ENCODE assay signal across 9 cellular contexts in the genomic region with DNA sequence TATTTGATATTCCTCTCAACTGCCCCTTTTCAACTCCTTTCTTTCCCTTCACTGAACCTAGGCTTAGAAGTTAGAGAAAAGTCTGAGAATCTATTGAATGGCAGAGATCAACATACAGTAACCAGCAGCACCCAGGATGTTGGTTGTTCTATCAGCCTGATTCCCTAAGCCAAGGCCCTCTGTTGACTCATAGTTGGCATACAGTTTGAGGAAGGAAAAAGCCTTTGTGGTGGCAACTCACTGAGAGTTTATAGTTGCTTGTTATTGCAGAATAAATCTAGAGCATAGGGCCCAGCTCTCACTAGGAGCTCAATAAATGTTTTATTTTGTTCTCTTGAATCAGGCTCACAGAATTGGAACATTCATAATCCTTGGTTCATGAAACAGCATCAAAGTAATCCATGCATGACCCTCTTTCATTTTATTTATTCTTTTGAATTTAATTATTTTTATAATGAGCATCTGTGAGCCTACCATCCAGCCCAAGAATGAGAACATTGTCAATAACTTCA.
DNase-seq lines count a peak whose midpoint lies in the region; ATAC-seq and TF ChIP-seq lines count a peak whose summit lies in the region.
"Had no signal": no experiment of that assay in that cellular context is flagged by ENCODE, and none has a peak within 500 bp of the region (broad histone marks: within the 10 kb centered on the region; RNA-seq: fewer than 3 reads in every experiment).

No MANE protein-coding gene starts in this region.

- no peak for TF ChIP-seq CTCF in lower lobe of right lung (IDR thresholded peaks at IDR 0.05)
- no peak for TF ChIP-seq CTCF in uterus (IDR thresholded peaks at IDR 0.05)

- no peaks in the 10 kb centered on the region for H3K4me1 ChIP-seq in lower lobe of right lung
- H3K4me1 ChIP-seq in uterus = no peaks in the 10 kb centered on the region

- intact Hi-C loops in lower lobe of right lung (cut with DNase I) = no loop called here
- intact Hi-C loops in uterus (cut with DNase I; ENCODE audit: low total_unique reads) = no loop called here

- no peaks in the 10 kb centered on the region for H3K27me3 ChIP-seq in MG63
- no peaks in the 10 kb centered on the region for H3K27me3 ChIP-seq in lower lobe of right lung (ENCODE audit: low read depth)
- H3K27me3 ChIP-seq in uterus = no peaks in the 10 kb centered on the region
- H3K27me3 ChIP-seq: hepatocyte had no signal

- no peaks in the 10 kb centered on the region for H3K9me3 ChIP-seq in MG63
- H3K9me3 ChIP-seq in lower lobe of right lung = no peaks in the 10 kb centered on the region
- H3K9me3 ChIP-seq in uterus = no peaks in the 10 kb centered on the region

- DNase-seq in COLO829 (ENCODE audit: low spot score) (peak; percentile 66), MG63 (peak; percentile 56), amniotic epithelial cell (ENCODE audit: low read depth) (peak; percentile 77), lower lobe of right lung (no peak), uterus (no peak), NCI-H1436 (lab: John Stamatoyannopoulos, UW) (no peak)

- ATAC-seq in lower lobe of right lung = peak; percentile 80 to 84
- no peak for ATAC-seq in HG02571 (IDR thresholded peaks at IDR 0.05; ENCODE audit: unreplicated experiment)
- ATAC-seq in HG03520 (IDR thresholded peaks at IDR 0.05; ENCODE audit: unreplicated experiment) = no peak

- H3K27ac ChIP-seq in lower lobe of right lung = peak overlapping the region; percentile 25
- H3K27ac ChIP-seq in uterus = no peak overlapping the region
- H3K27ac ChIP-seq: hepatocyte had no signal

- H3K36me3 ChIP-seq in MG63 (no peaks in the 10 kb centered on the region), lower lobe of right lung (no peaks in the 10 kb centered on the region), uterus (no peaks in the 10 kb centered on the region)

- H3K4me3 ChIP-seq in MG63 (no peak overlapping the region), lower lobe of right lung (no peak overlapping the region), uterus (no peak overlapping the region)
- H3K4me3 ChIP-seq: hepatocyte had no signal

- no peak for TF ChIP-seq POLR2A in uterus (IDR thresholded peaks at IDR 0.05)

Comparison
In these comparisons a context has a peak if more than half of its experiments do, and no peak if none do; other contexts are left out.
1. DNase-seq: peak in COLO829 (single experiment), MG63 (single experiment) and amniotic epithelial cell (single experiment); none in lower lobe of right lung (single experiment), uterus (0 of 2) and NCI-H1436 (single experiment).
2. ATAC-seq: peak in lower lobe of right lung (2 of 2); none in HG02571 (single experiment) and HG03520 (single experiment).